10 cellular contexts compared by ENCODE assay signal in the genomic region with DNA sequence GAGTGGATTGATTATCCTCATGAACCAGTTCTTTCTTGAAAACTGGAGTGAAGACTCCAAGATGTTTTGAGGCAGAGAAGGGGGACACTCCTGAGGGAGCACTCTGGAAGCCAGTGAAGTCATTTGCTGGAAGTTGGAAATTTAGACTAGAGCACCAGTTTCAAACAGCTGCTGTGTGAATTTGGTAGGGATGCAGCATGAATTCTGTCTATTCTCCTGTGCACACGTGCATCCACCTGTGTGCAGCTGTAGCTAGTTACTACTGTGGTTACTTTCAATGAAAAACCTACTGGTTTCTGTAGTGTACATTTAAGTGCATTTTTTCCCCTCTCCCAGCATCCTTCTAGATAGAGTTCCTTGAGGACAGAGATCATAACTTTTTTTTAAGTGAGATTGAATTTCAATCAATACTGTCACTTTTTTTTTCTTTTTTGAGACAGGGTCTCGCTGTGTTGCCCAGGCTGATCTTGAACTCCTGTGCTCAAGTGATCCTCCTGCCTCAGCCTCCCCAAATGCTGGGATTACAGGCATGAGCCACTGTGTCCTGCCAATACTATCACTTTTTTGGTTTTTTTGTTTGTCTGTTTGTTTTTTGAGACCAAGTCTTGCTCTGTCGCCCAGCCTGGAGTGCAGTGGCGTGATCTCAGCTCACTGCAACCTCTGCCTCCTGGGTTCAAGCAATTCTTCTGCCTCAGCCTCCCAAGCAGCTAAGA.
DNase-seq lines count a peak whose midpoint lies in the region; ATAC-seq, FAIRE-seq and TF ChIP-seq lines count a peak whose summit lies in the region.
"Had no signal": no experiment of that assay in that cellular context is flagged by ENCODE, and none has a peak within 500 bp of the region (broad histone marks: within the 10 kb centered on the region; RNA-seq: fewer than 3 reads in every experiment).

No MANE protein-coding gene starts in this region.

- POLR2A ChIA-PET in HepG2 (lab: Yijun Ruan, JAX) = interaction anchor here (0.8 to 3.0 kb wide), 4 partner anchors 10 to 26 kb away, joined by 4 to 79 read pairs (median 13); no protein-coding TSS in a partner anchor

- H3K27ac ChIP-seq in HepG2 (ENCODE audit: extremely low read length, insufficient read depth, low read length) (no peak overlapping the region), right lobe of liver (peak overlapping the region in 1 of 3 donors; percentile 90), mucosa of rectum (ENCODE audit: low read depth in 2 of 2, low read length in 2 of 2) (peak overlapping the region; percentile 85 to 88), uterus (peak overlapping the region; percentile 76 to 77)

- CTCF ChIA-PET in HepG2 (lab: Yijun Ruan, JAX; ENCODE audit: low intra/inter-chr PET ratio, low total read pairs) = no interaction called here

- WGBS in HepG2 (ENCODE audit: low lambda C conversion rate) = 96% methylated on average over 4 of the region's 4 CpGs
- 88% methylated on average over 3 of the region's 4 CpGs for WGBS in right lobe of liver (ENCODE audit: insufficient coverage, low coverage, low lambda C conversion rate, missing lambda C conversion rate)

- TF ChIP-seq CTCF in HepG2 (CRISPR knock-in tag; IDR thresholded peaks at IDR 0.05) (no peak), right lobe of liver (IDR thresholded peaks at IDR 0.05) (no peak), uterus (IDR thresholded peaks at IDR 0.05) (no peak)

- peaks cover 71% of the 10 kb centered on the region for H3K4me1 Mint-ChIP-seq in activated T-helper 1 cell treated with anti-CD3 and anti-CD28 coated beads, Interleukin-12 subunit alpha, Interleukin-12 subunit beta, Interleukin-2, Interleukin-4 antibody, amounts not matched to agents 30 ng/mL and 10 ng/mL and 1 ng/mL, durations not matched to agents 14 hours and 24 hours and 36 hours (ENCODE audit: low read depth)

- TF ChIP-seq EP300 in HepG2 (IDR thresholded peaks at IDR 0.05; ENCODE audit: low read depth in 2 of 2, low read length in 2 of 2) = no peak
- TF ChIP-seq EP300 in HepG2 (CRISPR knock-in tag; IDR thresholded peaks at IDR 0.05; ENCODE audit: borderline replicate concordance) = no peak

- no peak overlapping the region for H3K4me2 ChIP-seq in HepG2 (ENCODE audit: low read depth, low read length)

- H3K36me3 ChIP-seq in HepG2 (replicated peaks in 1 of 2; ENCODE audit: control insufficient read depth in 1 of 2, insufficient read depth in 2 of 2, low read length in 2 of 2) (peaks cover 2 to 7% of the 10 kb centered on the region in 2 experiments; a peak in 3 of 5 replicates), right lobe of liver (peaks cover 0 to 8% (median 3%) of the 10 kb centered on the region in 4 donors), mucosa of rectum (ENCODE audit: control insufficient read depth in 2 of 2, insufficient read depth in 2 of 2, low read length in 2 of 2) (peaks cover 3 to 4% of the 10 kb centered on the region in 2 donors), uterus (no peaks in the 10 kb centered on the region)

- H3K4me1 ChIP-seq in HepG2 (ENCODE audit: insufficient read depth, low read length) (peaks cover 70% of the 10 kb centered on the region), right lobe of liver (peaks cover 0 to 22% (median 2%) of the 10 kb centered on the region in 4 donors), mucosa of rectum (ENCODE audit: control insufficient read depth in 2 of 2, insufficient read depth in 2 of 2, low read length in 2 of 2) (peaks cover 34 to 38% of the 10 kb centered on the region in 2 donors), uterus (peaks cover 0 to 6% of the 10 kb centered on the region in 2 donors)

- peak overlapping the region; percentile 100 for H3K27ac Mint-ChIP-seq in activated T-helper 1 cell treated with anti-CD3 and anti-CD28 coated beads, Interleukin-12 subunit alpha, Interleukin-12 subunit beta, Interleukin-2, Interleukin-4 antibody, amounts not matched to agents 30 ng/mL and 10 ng/mL and 1 ng/mL, durations not matched to agents 14 hours and 24 hours and 36 hours

- TF ChIP-seq POLR2A in HepG2 (IDR thresholded peaks at IDR 0.05; ENCODE audit: insufficient read depth in 1 of 2, low read depth in 2 of 2, low read length in 2 of 2) = no peak
- no peak for TF ChIP-seq POLR2A in right lobe of liver (IDR thresholded peaks at IDR 0.05)
- TF ChIP-seq POLR2A in uterus (IDR thresholded peaks at IDR 0.05) = no peak

- H3K79me2 ChIP-seq in HepG2 (ENCODE audit: insufficient read depth, low read length) = peaks cover 15% of the 10 kb centered on the region

- no peak for TF ChIP-seq RAD21 in HepG2 (CRISPR knock-in tag; IDR thresholded peaks at IDR 0.05)

- H3K9ac ChIP-seq in HepG2 (ENCODE audit: insufficient read depth, low read depth, low read length) (no peak overlapping the region), mucosa of rectum (ENCODE audit: low read depth in 1 of 2, low read length in 2 of 2) (no peak overlapping the region)

- BruUV-seq in HepG2 (replicated peaks; lab: Mats Ljungman, UMichigan) = no TSS peak

- no peak overlapping the region for H2AFZ ChIP-seq in HepG2 (ENCODE audit: low read length)

- intact Hi-C loops in HepG2 (cut with micrococcal nuclease; ENCODE audit: unreplicated experiment) (no loop called here), right lobe of liver (cut with DNase I) (no loop called here), uterus (cut with DNase I; ENCODE audit: low total_unique reads) (no loop called here)
- intact Hi-C loops in activated T-helper 1 cell treated with anti-CD3 and anti-CD28 coated beads, Interleukin-12 subunit alpha, Interleukin-12 subunit beta, Interleukin-2, Interleukin-4 antibody, amounts not matched to agents 30 ng/mL and 10 ng/mL and 1 ng/mL, durations not matched to agents 14 hours and 24 hours and 36 hours (cut with micrococcal nuclease) = loop anchor here (5.0 kb wide), 1 partner anchor 390 kb away; no protein-coding TSS in a partner anchor

- no peaks in the 10 kb centered on the region for H3K27me3 Mint-ChIP-seq in activated T-helper 1 cell treated with anti-CD3 and anti-CD28 coated beads, Interleukin-12 subunit alpha, Interleukin-12 subunit beta, Interleukin-2, Interleukin-4 antibody, amounts not matched to agents 30 ng/mL and 10 ng/mL and 1 ng/mL, durations not matched to agents 14 hours and 24 hours and 36 hours (ENCODE audit: insufficient read depth)

- H3K9me3 Mint-ChIP-seq in activated T-helper 1 cell treated with anti-CD3 and anti-CD28 coated beads, Interleukin-12 subunit alpha, Interleukin-12 subunit beta, Interleukin-2, Interleukin-4 antibody, amounts not matched to agents 30 ng/mL and 10 ng/mL and 1 ng/mL, durations not matched to agents 14 hours and 24 hours and 36 hours = no peaks in the 10 kb centered on the region

- no peak for FAIRE-seq in HepG2 (lab: Jason Lieb, UNC)

- H3K36me3 Mint-ChIP-seq in activated T-helper 1 cell treated with anti-CD3 and anti-CD28 coated beads, Interleukin-12 subunit alpha, Interleukin-12 subunit beta, Interleukin-2, Interleukin-4 antibody, amounts not matched to agents 30 ng/mL and 10 ng/mL and 1 ng/mL, durations not matched to agents 14 hours and 24 hours and 36 hours (ENCODE audit: low read depth) = peaks cover 27% of the 10 kb centered on the region

- DNase-seq in HepG2 (ENCODE audit: low spot score) = no peak
- no peak for DNase-seq in right lobe of liver
- DNase-seq in activated T-helper 1 cell treated with anti-CD3 and anti-CD28 coated beads, Interleukin-12 subunit alpha, Interleukin-12 subunit beta, Interleukin-2, Interleukin-4 antibody, amounts not matched to agents 30 ng/mL and 10 ng/mL and 1 ng/mL, durations not matched to agents 14 hours and 24 hours and 36 hours (ENCODE audit: low spot score) = no peak
- no peak for DNase-seq in uterus
- no peak for DNase-seq in inferior parietal cortex (ENCODE audit: extremely low spot score)
- DNase-seq: NCI-H748 treated with DMSO at 0.1 percent for 48 hours, nucleus accumbens had no signal

- no peak overlapping the region for H3K4me3 ChIP-seq in HepG2 (replicated peaks in 1 of 3; ENCODE audit: insufficient read depth in 1 of 3, low read depth in 2 of 3, low read length in 3 of 3)
- no peak overlapping the region for H3K4me3 ChIP-seq in right lobe of liver
- H3K4me3 ChIP-seq in mucosa of rectum (ENCODE audit: low read length in 2 of 2) = no peak overlapping the region
- no peak overlapping the region for H3K4me3 ChIP-seq in uterus

- H3K27me3 ChIP-seq in HepG2 (ENCODE audit: control insufficient read depth in 1 of 2, insufficient read depth in 2 of 2, low read length in 2 of 2) (no peaks in the 10 kb centered on the region), right lobe of liver (no peaks in the 10 kb centered on the region), mucosa of rectum (ENCODE audit: control insufficient read depth in 2 of 2, insufficient read depth in 2 of 2, low read length in 2 of 2) (no peaks in the 10 kb centered on the region), uterus (no peaks in the 10 kb centered on the region)

- H4K20me1 ChIP-seq in HepG2 (ENCODE audit: insufficient read depth, low read length) = no peaks in the 10 kb centered on the region

- peak overlapping the region; percentile 90 for H3K4me3 Mint-ChIP-seq in activated T-helper 1 cell treated with anti-CD3 and anti-CD28 coated beads, Interleukin-12 subunit alpha, Interleukin-12 subunit beta, Interleukin-2, Interleukin-4 antibody, amounts not matched to agents 30 ng/mL and 10 ng/mL and 1 ng/mL, durations not matched to agents 14 hours and 24 hours and 36 hours

- no peaks in the 10 kb centered on the region for H3K9me3 ChIP-seq in HepG2 (ENCODE audit: low read length)
- H3K9me3 ChIP-seq in right lobe of liver = no peaks in the 10 kb centered on the region
- no peaks in the 10 kb centered on the region for H3K9me3 ChIP-seq in mucosa of rectum (ENCODE audit: control insufficient read depth in 2 of 2, low read length in 2 of 2)
- no peaks in the 10 kb centered on the region for H3K9me3 ChIP-seq in uterus

- in situ Hi-C loops in HepG2 (cut with HindIII; ENCODE audit: extremely low pct_ligation_motif_present, low pct_unique_long_range_greater_than_20kb) = no loop called here

- ATAC-seq in HepG2 (no peak), right lobe of liver (no peak), GM21786 (IDR thresholded peaks at IDR 0.05; ENCODE audit: unreplicated experiment) (no peak), GM21619 (IDR thresholded peaks at IDR 0.05; ENCODE audit: unreplicated experiment) (no peak)

TF ChIP-seq in HepG2, 621 proteins besides CTCF, POLR2A, EP300 and RAD21:
- TF ChIP-seq ZNF263 (CRISPR knock-in tag; IDR thresholded peaks at IDR 0.05) (peak; percentile 37; the same call in 1 of the 2 replicates), ATAD3A (CRISPR knock-in tag; IDR thresholded peaks at IDR 0.05) (no peak)
TF ChIP-seq in HepG2: peak in this region for 1.
